Comparison of ENCODE assay signal across 13 cellular contexts in the genomic region with DNA sequence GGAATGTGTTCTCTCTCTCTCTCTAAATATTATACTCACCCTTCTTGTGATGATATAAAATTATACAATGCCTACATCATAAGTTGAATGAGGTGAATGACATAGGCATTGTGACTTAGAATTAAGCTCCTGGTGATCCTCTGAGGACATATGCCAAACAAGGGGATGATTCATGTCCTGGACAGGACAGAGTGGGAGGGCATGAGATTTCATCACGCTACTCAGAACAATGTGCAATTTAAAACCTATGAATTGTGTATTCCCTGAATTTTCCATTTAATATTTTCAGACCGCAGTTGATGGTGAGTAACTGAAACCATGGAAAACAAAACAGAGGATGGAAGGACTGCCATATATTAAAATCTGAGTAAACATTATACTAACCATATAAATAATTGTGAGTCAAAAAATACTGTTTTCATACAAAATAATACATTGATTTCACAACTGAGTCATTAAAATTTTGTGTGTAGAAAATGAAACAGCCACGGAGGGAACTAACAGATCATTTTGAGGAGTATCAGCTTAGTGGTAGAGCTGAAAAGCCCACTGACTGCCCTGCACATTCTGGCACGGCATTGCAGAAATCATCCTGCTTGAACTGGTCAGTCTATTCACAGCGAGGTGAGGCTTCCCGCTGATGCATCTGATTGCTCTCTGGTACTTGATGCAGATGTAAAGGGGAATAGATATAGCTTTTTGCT.
DNase-seq lines count a peak whose midpoint lies in the region; ATAC-seq and TF ChIP-seq lines count a peak whose summit lies in the region.
"Had no signal": no experiment of that assay in that cellular context is flagged by ENCODE, and none has a peak within 500 bp of the region (broad histone marks: within the 10 kb centered on the region; RNA-seq: fewer than 3 reads in every experiment).

No MANE protein-coding gene starts in this region.

- no peak overlapping the region for H3K4me3 ChIP-seq in epithelial cell of esophagus (ENCODE audit: low read length)
- no peak overlapping the region for H3K4me3 ChIP-seq in tibial artery

- in situ Hi-C loops in SK-MEL-5 (cut with HindIII; ENCODE audit: low pct_unique_long_range_greater_than_20kb, low sequenced_read_pairs), result no loop called here

- ATAC-seq in stimulated activated naive B cell treated with anti-CD40 and anti-IgM and Interleukin-4, amounts not matched to agents 10 μg/mL and 1 μg/mL and 100 μg/mL, for 72 hours (replicated peaks), result no peak
- no peak for ATAC-seq in GM18517 (IDR thresholded peaks at IDR 0.05; ENCODE audit: unreplicated experiment)
- ATAC-seq: left colon had no signal

- H3K27ac ChIP-seq in tibial artery, result no peak overlapping the region
- H3K27ac ChIP-seq: parathyroid adenoma had no signal

- peak overlapping the region; percentile 80 for H3K27ac Mint-ChIP-seq in osteocyte (ENCODE audit: unreplicated experiment)
- H3K27ac Mint-ChIP-seq in stimulated activated naive B cell treated with anti-CD40 and anti-IgM and Interleukin-4, amounts not matched to agents 10 μg/mL and 1 μg/mL and 100 μg/mL, for 72 hours, result no peak overlapping the region

- no peaks in the 10 kb centered on the region for H3K27me3 Mint-ChIP-seq in osteocyte (ENCODE audit: unreplicated experiment)
- no peaks in the 10 kb centered on the region for H3K27me3 Mint-ChIP-seq in stimulated activated naive B cell treated with anti-CD40 and anti-IgM and Interleukin-4, amounts not matched to agents 10 μg/mL and 1 μg/mL and 100 μg/mL, for 72 hours

- H3K4me1 Mint-ChIP-seq in osteocyte (ENCODE audit: unreplicated experiment), result peaks cover 25% of the 10 kb centered on the region
- no peaks in the 10 kb centered on the region for H3K4me1 Mint-ChIP-seq in stimulated activated naive B cell treated with anti-CD40 and anti-IgM and Interleukin-4, amounts not matched to agents 10 μg/mL and 1 μg/mL and 100 μg/mL, for 72 hours

- H3K27me3 ChIP-seq in tibial artery, result no peaks in the 10 kb centered on the region

- H3K4me3 Mint-ChIP-seq in osteocyte (ENCODE audit: unreplicated experiment), result peak overlapping the region; percentile 69
- H3K4me3 Mint-ChIP-seq in stimulated activated naive B cell treated with anti-CD40 and anti-IgM and Interleukin-4, amounts not matched to agents 10 μg/mL and 1 μg/mL and 100 μg/mL, for 72 hours, result no peak overlapping the region

- H3K36me3 ChIP-seq in tibial artery, result no peaks in the 10 kb centered on the region

- H3K4me1 ChIP-seq in tibial artery, result no peaks in the 10 kb centered on the region
- H3K4me1 ChIP-seq: parathyroid adenoma had no signal

- TF ChIP-seq CTCF in epithelial cell of esophagus (IDR thresholded peaks at IDR 0.05; ENCODE audit: insufficient read depth, low read depth, low read length, missing control alignments) (no peak), osteocyte (IDR thresholded peaks at IDR 0.05) (no peak), tibial artery (IDR thresholded peaks at IDR 0.05) (no peak)

- H3K9me3 ChIP-seq in tibial artery, result no peaks in the 10 kb centered on the region

- DNase-seq in HT1080 (ENCODE audit: low read depth) (peak; percentile 82), SK-MEL-5 (ENCODE audit: low read depth, low spot score) (peak; percentile 91), epithelial cell of esophagus (ENCODE audit: low read depth) (peak; percentile 59), osteocyte (ENCODE audit: extremely low spot score, unreplicated experiment) (no peak), tibial artery (no peak)
- no peak for DNase-seq in stimulated activated naive B cell treated with anti-CD40 and anti-IgM and Interleukin-4, amounts not matched to agents 10 μg/mL and 1 μg/mL and 100 μg/mL, for 72 hours
- DNase-seq: activated CD4-positive, CD25-positive, alpha-beta regulatory T cell treated with anti-CD3 and anti-CD28 coated beads, Interleukin-2, amount 50 U/mL, for 72 hours; caudate nucleus; left colon; stimulated activated CD4-positive, alpha-beta T cell treated with anti-CD3 and anti-CD28 coated beads, Interleukin-2, amount 100 ng/mL, for 24 hours; stimulated activated naive CD4-positive, alpha-beta T cell had no signal

- H3K36me3 Mint-ChIP-seq in osteocyte (ENCODE audit: unreplicated experiment), result no peaks in the 10 kb centered on the region
- no peaks in the 10 kb centered on the region for H3K36me3 Mint-ChIP-seq in stimulated activated naive B cell treated with anti-CD40 and anti-IgM and Interleukin-4, amounts not matched to agents 10 μg/mL and 1 μg/mL and 100 μg/mL, for 72 hours

- H3K9me3 Mint-ChIP-seq in osteocyte (ENCODE audit: unreplicated experiment), result no peaks in the 10 kb centered on the region
- H3K9me3 Mint-ChIP-seq in stimulated activated naive B cell treated with anti-CD40 and anti-IgM and Interleukin-4, amounts not matched to agents 10 μg/mL and 1 μg/mL and 100 μg/mL, for 72 hours, result no peaks in the 10 kb centered on the region

- intact Hi-C loops in tibial artery (cut with DNase I; ENCODE audit: low total_unique reads), result no loop called here

Comparison
In these comparisons a context has a peak if more than half of its experiments do, and no peak if none do; other contexts are left out.
1. DNase-seq: peak in HT1080 (single experiment), SK-MEL-5 (single experiment) and epithelial cell of esophagus (single experiment); none in osteocyte (single experiment), stimulated activated naive B cell treated with anti-CD40 and anti-IgM and Interleukin-4, amounts not matched to agents 10 μg/mL and 1 μg/mL and 100 μg/mL, for 72 hours (single experiment) and tibial artery (0 of 2).